Comparison of ENCODE assay signal across 14 cellular contexts in the genomic region with DNA sequence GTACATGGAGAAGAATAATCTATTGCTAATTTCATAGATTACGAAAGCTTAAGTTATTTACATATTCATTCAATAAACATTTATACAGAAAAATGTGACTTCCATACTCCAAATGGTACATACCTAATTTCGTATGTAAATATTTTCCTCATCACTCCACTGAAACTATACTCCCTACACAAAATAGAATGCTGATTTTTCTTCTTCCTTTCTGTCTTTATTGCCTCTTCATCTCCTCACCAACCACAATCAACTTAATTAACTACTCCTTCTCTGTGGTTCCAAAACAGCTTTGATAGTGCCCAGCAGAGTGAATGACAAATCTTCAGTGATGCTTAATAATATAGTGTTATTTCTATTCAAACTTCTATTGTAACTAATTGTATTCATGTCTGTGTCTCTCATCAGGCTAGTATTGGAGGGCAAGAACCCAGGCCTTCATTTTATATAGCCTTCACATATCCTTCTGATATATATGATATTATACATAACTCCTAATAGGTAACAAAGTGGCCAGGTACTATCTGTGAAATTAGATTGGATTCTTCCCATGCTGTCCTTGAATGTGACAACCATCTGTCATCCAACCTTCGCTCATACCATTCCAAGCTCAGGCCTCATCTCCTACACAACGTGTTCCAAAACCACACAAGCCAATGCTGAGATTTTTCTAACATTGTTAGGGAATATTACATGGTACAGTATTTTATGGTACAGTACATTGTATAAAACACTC. TPM values are rescaled to one million over a fixed set of nuclear protein-coding genes. Genes with fewer than 3 reads are reported as not detected.
DNase-seq lines count a peak whose midpoint lies in the region; ATAC-seq and TF ChIP-seq lines count a peak whose summit lies in the region.
"Had no signal": no experiment of that assay in that cellular context is flagged by ENCODE, and none has a peak within 500 bp of the region (broad histone marks: within the 10 kb centered on the region; RNA-seq: fewer than 3 reads in every experiment).

No MANE protein-coding gene starts in this region.

- H3K4me1 Mint-ChIP-seq in endothelial cell (ENCODE audit: unreplicated experiment), result peaks cover 72% of the 10 kb centered on the region

- H3K27me3 ChIP-seq in DOHH2 (ENCODE audit: control insufficient read depth, low read length) (no peaks in the 10 kb centered on the region), gastrocnemius medialis (no peaks in the 10 kb centered on the region), Peyer's patch (no peaks in the 10 kb centered on the region)

- ATAC-seq in gastrocnemius medialis (no peak), GM19328 (IDR thresholded peaks at IDR 0.05; ENCODE audit: unreplicated experiment) (no peak)

- H3K79me2 ChIP-seq in DOHH2 (ENCODE audit: control insufficient read depth, low read length), result peaks cover 100% of the 10 kb centered on the region

- peak overlapping the region; percentile 44 for H3K27ac Mint-ChIP-seq in endothelial cell (ENCODE audit: unreplicated experiment)

- intact Hi-C loops in gastrocnemius medialis (cut with DNase I; ENCODE audit: low total_unique reads), result loop anchor here (10.0 kb wide), 2 partner anchors 382 to 898 kb away; a partner anchor contains a TSS

- H3K4me1 ChIP-seq in DOHH2 (ENCODE audit: control insufficient read depth, low read length) (peaks cover 91% of the 10 kb centered on the region), gastrocnemius medialis (peaks cover 83 to 90% of the 10 kb centered on the region in 2 donors), Peyer's patch (peaks cover 0 to 44% (median 5%) of the 10 kb centered on the region in 4 donors)

- no peaks in the 10 kb centered on the region for H3K9me3 ChIP-seq in DOHH2 (ENCODE audit: control insufficient read depth, insufficient read depth, low read length)
- H3K9me3 ChIP-seq in gastrocnemius medialis, result no peaks in the 10 kb centered on the region
- H3K9me3 ChIP-seq in Peyer's patch, result no peaks in the 10 kb centered on the region
- H3K9me3 ChIP-seq: Caco-2, prostate gland had no signal

- DNase-seq in NCI-H69 (lab: John Stamatoyannopoulos, UW) (peak; percentile 2), endothelial cell (ENCODE audit: low spot score) (no peak), gastrocnemius medialis (no peak), Peyer's patch (no peak), cerebellar nuclear complex (lab: John Stamatoyannopoulos, UW) (no peak)
- DNase-seq: activated B cell treated with CpG ODN at 0.5 μM for 24 hours; activated T-cell treated with anti-CD3 and anti-CD28 coated beads, Interleukin-2, amount 50 U/mL, for 1 hour; Caco-2; NCI-H146; SIG-M5; substantia nigra had no signal

- peaks cover 5% of the 10 kb centered on the region for H3K36me3 Mint-ChIP-seq in endothelial cell (ENCODE audit: low read depth, unreplicated experiment)

- H3K4me3 ChIP-seq in DOHH2 (ENCODE audit: low read length) (peak overlapping the region; percentile 98), gastrocnemius medialis (no peak overlapping the region), Peyer's patch (no peak overlapping the region)
- H3K4me3 ChIP-seq: prostate gland had no signal

- in situ Hi-C loops in gastrocnemius medialis (cut with MboI; ENCODE audit: low sequenced_read_pairs in 4 of 4), result no loop called here

- TF ChIP-seq CTCF in DOHH2 (IDR thresholded peaks at IDR 0.05; ENCODE audit: low read depth, low read length, poor library complexity, severe bottlenecking), result no peak
- TF ChIP-seq CTCF in endothelial cell (IDR thresholded peaks at IDR 0.05; ENCODE audit: unreplicated experiment), result no peak
- no peak for TF ChIP-seq CTCF in gastrocnemius medialis (IDR thresholded peaks at IDR 0.05 in 4 of 5, conservative IDR thresholded peaks at IDR 0.05 in 1 of 5)
- no peak for TF ChIP-seq CTCF in Peyer's patch (IDR thresholded peaks at IDR 0.05)

- H3K36me3 ChIP-seq in DOHH2 (ENCODE audit: control insufficient read depth, low read length) (peaks cover 72% of the 10 kb centered on the region), gastrocnemius medialis (no peaks in the 10 kb centered on the region), Peyer's patch (no peaks in the 10 kb centered on the region)
- H3K36me3 ChIP-seq: prostate gland had no signal

- peaks cover 32% of the 10 kb centered on the region for H4K20me1 ChIP-seq in DOHH2 (ENCODE audit: control insufficient read depth, insufficient read depth, low read depth, low read length)

- H3K4me3 Mint-ChIP-seq in endothelial cell (ENCODE audit: unreplicated experiment), result no peak overlapping the region
- H3K4me3 Mint-ChIP-seq: activated B cell treated with CpG ODN at 0.5 μM for 24 hours had no signal

- TF ChIP-seq POLR2A in gastrocnemius medialis (IDR thresholded peaks at IDR 0.05) (no peak), Peyer's patch (IDR thresholded peaks at IDR 0.05) (no peak)

- peak overlapping the region; percentile 90 for H3K4me2 ChIP-seq in DOHH2 (ENCODE audit: low read length)

- H3F3A ChIP-seq in DOHH2 (ENCODE audit: control insufficient read depth, insufficient read depth), result peaks cover 18% of the 10 kb centered on the region; the same call in 1 of the 2 replicates

- peaks cover 4% of the 10 kb centered on the region for H3K9me3 Mint-ChIP-seq in endothelial cell (ENCODE audit: unreplicated experiment)
- H3K9me3 Mint-ChIP-seq: activated B cell treated with CpG ODN at 0.5 μM for 24 hours had no signal

- H3K27me3 Mint-ChIP-seq in endothelial cell (ENCODE audit: unreplicated experiment), result peaks cover 8% of the 10 kb centered on the region
- H3K27me3 Mint-ChIP-seq: activated B cell treated with CpG ODN at 0.5 μM for 24 hours had no signal

- no peaks in the 10 kb centered on the region for H3K9me2 ChIP-seq in DOHH2 (replicated peaks; ENCODE audit: control insufficient read depth, low read length)

- H3K27ac ChIP-seq in DOHH2 (ENCODE audit: low read depth, low read length) (no peak overlapping the region), gastrocnemius medialis (peak overlapping the region; percentile 93 to 98 (median 96)), Peyer's patch (no peak overlapping the region)

RNA-seq across cellular contexts. Expression of a gene that starts 5.3 kb away (rescaled TPM):
- total RNA-seq in endothelial cell (ENCODE audit: unreplicated experiment) (504 TPM), gastrocnemius medialis (100 to 1,000 TPM; 242 to 379 (median 368) TPM), Peyer's patch (100 to 1,000 TPM in 3 of 4 donors, 10 to 100 TPM in 1; 57.8 to 256 (median 162) TPM)

Comparison
In these comparisons a context has a peak if more than half of its experiments do, and no peak if none do; other contexts are left out.
1. H3K27ac ChIP-seq: peak in gastrocnemius medialis (4 of 4); none in DOHH2 (single experiment) and Peyer's patch (0 of 4).